Comparison of ENCODE assay signal across 8 cellular contexts in genomic region chr5:178116406-178116885, GRCh38. TPM values are rescaled to one million over a fixed set of nuclear protein-coding genes. Genes with fewer than 3 reads are reported as not detected.
DNase-seq lines count a peak whose midpoint lies in the region; ATAC-seq, FAIRE-seq and TF ChIP-seq lines count a peak whose summit lies in the region.

No MANE protein-coding gene starts in this region.

- peak overlapping the region; percentile 100 for H4K91ac ChIP-seq in H1 (replicated peaks; ENCODE audit: insufficient read length, low read length)

- TF ChIP-seq CTCF in H1 (IDR thresholded peaks at IDR 0.05; ENCODE audit: control extremely low read depth in 1 of 3, insufficient read depth in 1 of 3, low read depth in 1 of 3, low read length in 3 of 3): no peak

- peaks cover 16 to 70% of the 10 kb centered on the region in 2 experiments; a peak in 3 of 4 replicates for H3K79me2 ChIP-seq in H1 (ENCODE audit: control insufficient read depth in 1 of 2, insufficient read depth in 2 of 2, low read length in 2 of 2)

- peak overlapping the region; percentile 96 for H2BK12ac ChIP-seq in H1 (ENCODE audit: low read depth, low read length)

- H3K23ac ChIP-seq in H1 (ENCODE audit: insufficient read length): no peak overlapping the region

- peak overlapping the region; percentile 95 for H2BK5ac ChIP-seq in H1 (ENCODE audit: low read depth, low read length)

- no peak overlapping the region for H2AFZ ChIP-seq in H1 (ENCODE audit: low read length)

- H3K4me3 ChIP-seq in H1 (ENCODE audit: extremely low read depth in 1 of 4, insufficient read depth in 2 of 4, low read depth in 3 of 4, low read length in 4 of 4): peak overlapping the region in 3 of 4 experiments; percentile 73 to 98 (median 92); a peak in 3 of 8 replicates

- 71% methylated on average over 18 of the region's 18 CpGs; no CpG with 5 or more reads in 1 of the 2 experiments for WGBS in H1 (ENCODE audit: extremely low coverage in 1 of 2, insufficient coverage in 1 of 2, insufficient read length in 1 of 2, insufficient replicate concordance in 2 of 2, low coverage in 1 of 2, low lambda C conversion rate in 2 of 2, missing lambda C conversion rate in 1 of 2), 2 experiments

- H4K20me1 ChIP-seq in H1 (replicated peaks in 1 of 2; ENCODE audit: control insufficient read depth in 1 of 2, insufficient read depth in 2 of 2, low read length in 2 of 2): peaks cover 6 to 15% of the 10 kb centered on the region in 2 experiments

- H3K18ac ChIP-seq in H1 (ENCODE audit: extremely low read depth, low read length): peak overlapping the region; percentile 97

- H3K56ac ChIP-seq in H1 (replicated peaks; ENCODE audit: insufficient read length, low read depth, low read length): no peak overlapping the region

- DNase-seq in Daoy (ENCODE audit: low read depth) (peak; percentile 72), H1 (ENCODE audit: low read depth in 1 of 2, low spot score in 2 of 2) (no peak), NCI-H1417 treated with DMSO at 0.1 percent for 48 hours (lab: John Stamatoyannopoulos, UW) (no peak), hepatic stellate cell (ENCODE audit: low spot score) (no peak), mesenteric fat pad (ENCODE audit: low spot score) (no peak)
- peak; percentile 30 for DNase-seq in activated CD4-positive, CD25-positive, alpha-beta regulatory T cell treated with anti-CD3 and anti-CD28 coated beads, Interleukin-2, amount 50 U/mL, for 16 hours (ENCODE audit: low read depth, low spot score)
- DNase-seq in stimulated activated CD8-positive, alpha-beta memory T cell treated with anti-CD3 and anti-CD28 coated beads, Interleukin-4, amount 100 ng/mL, for 1 hour (ENCODE audit: low read depth in 2 of 2, low spot score in 1 of 2): peak; percentile 47 to 52

- peaks cover 3 to 47% (median 33%) of the 10 kb centered on the region in 4 experiments for H3K4me1 ChIP-seq in H1 (replicated peaks in 1 of 4; ENCODE audit: control insufficient read depth in 3 of 4, insufficient read depth in 4 of 4, low read length in 3 of 4)

- FAIRE-seq in H1 (lab: Jason Lieb, UNC): no peak

- no peak overlapping the region for H3K14ac ChIP-seq in H1 (ENCODE audit: insufficient read length)

- H3K79me1 ChIP-seq in H1 (ENCODE audit: low read depth, low read length): peaks cover 22% of the 10 kb centered on the region

- H2BK15ac ChIP-seq in H1 (ENCODE audit: low read length): peak overlapping the region; percentile 85

- peaks cover 20% of the 10 kb centered on the region for H3K23me2 ChIP-seq in H1 (ENCODE audit: low read depth, low read length)

- TF ChIP-seq RAD21 in H1 (IDR thresholded peaks at IDR 0.05 in 1 of 2, conservative IDR thresholded peaks at IDR 0.05 in 1 of 2; ENCODE audit: low read depth in 2 of 2, low read length in 2 of 2): no peak

- H4K8ac ChIP-seq in H1 (ENCODE audit: extremely low read depth, insufficient read depth, low read length): no peak overlapping the region

- peak overlapping the region; percentile 97 for H3K4ac ChIP-seq in H1 (replicated peaks; ENCODE audit: insufficient read length, low read depth, low read length)

- no peaks in the 10 kb centered on the region for H3K27me3 ChIP-seq in H1 (replicated peaks in 1 of 4; ENCODE audit: control insufficient read depth in 3 of 4, extremely low read depth in 1 of 4, insufficient read depth in 3 of 4, low read length in 3 of 4)

- H3K36me3 ChIP-seq in H1 (ENCODE audit: control insufficient read depth in 2 of 4, insufficient read depth in 4 of 4, low read length in 3 of 4): peaks cover 2 to 9% (median 4%) of the 10 kb centered on the region in 4 experiments; a peak in 7 of 8 replicates

- H3K4me2 ChIP-seq in H1 (ENCODE audit: insufficient read depth in 1 of 2, low read depth in 2 of 2, low read length in 2 of 2): peak overlapping the region; percentile 93 to 97

- TF ChIP-seq EP300 in H1 (IDR thresholded peaks at IDR 0.05; ENCODE audit: borderline replicate concordance in 1 of 2, low read depth in 2 of 2, low read length in 2 of 2): no peak

- no peak for TF ChIP-seq POLR2A in H1 (IDR thresholded peaks at IDR 0.05; ENCODE audit: control extremely low read depth in 1 of 2, low read depth in 2 of 2, low read length in 2 of 2)

- peak overlapping the region in 3 of 4 experiments; percentile 24 to 61 (median 39); a peak in 5 of 7 replicates for H3K9ac ChIP-seq in H1 (replicated peaks in 1 of 4; ENCODE audit: extremely low read depth in 1 of 4, low read depth in 3 of 4, low read length in 3 of 4)

- ATAC-seq in HG02678 (IDR thresholded peaks at IDR 0.05; ENCODE audit: unreplicated experiment): peak; percentile 26

- CTCF ChIA-PET in H1 (lab: Charles Lee; ENCODE audit: partially characterized antibody): interaction anchor here (0.8 to 12.9 kb wide), 6 partner anchors 9 to 40 kb away, joined by 3 to 189 read pairs (median 15); partner anchors contain the start of gene RMND5B

- POLR2A ChIA-PET in H1 (lab: Charles Lee; ENCODE audit: partially characterized antibody): interaction anchor here (0.9 to 40.7 kb wide), 13 partner anchors 0 to 600 kb away, joined by 3 to 1250 read pairs (median 6); partner anchors contain the start of genes N4BP3, NHP2 and RMND5B

- H3K27ac ChIP-seq in H1 (ENCODE audit: low read depth, low read length): peak overlapping the region; percentile 78

- peak overlapping the region; percentile 81 for H2BK120ac ChIP-seq in H1 (replicated peaks; ENCODE audit: low read depth, low read length)

- peak overlapping the region; percentile 84; the same call in 1 of the 2 replicates for H2AK5ac ChIP-seq in H1 (ENCODE audit: low read depth, low read length)

- no peaks in the 10 kb centered on the region for H3K9me3 ChIP-seq in H1 (ENCODE audit: insufficient read depth in 2 of 2, low read depth in 1 of 2, low read length in 1 of 2)

- H2BK20ac ChIP-seq in H1 (ENCODE audit: low read length): peak overlapping the region; percentile 40

- peak overlapping the region; percentile 80 for H4K5ac ChIP-seq in H1 (ENCODE audit: insufficient read length, low read depth, low read length)

TF ChIP-seq in H1, 55 proteins besides CTCF, POLR2A, EP300 and RAD21 (continues in another document):
- no peak for TF ChIP-seq MAX (IDR thresholded peaks at IDR 0.05)
- no peak for TF ChIP-seq GTF2F1 (IDR thresholded peaks at IDR 0.05; ENCODE audit: borderline replicate concordance, low read depth, low read length)
- TF ChIP-seq POLR2AphosphoS5 (IDR thresholded peaks at IDR 0.05; ENCODE audit: low read depth, low read length): peak; percentile 82
- no peak for TF ChIP-seq BCL11A (IDR thresholded peaks at IDR 0.05; ENCODE audit: low read depth in 2 of 2, low read length in 2 of 2)
- no peak for TF ChIP-seq HDAC6 (IDR thresholded peaks at IDR 0.05; ENCODE audit: low read depth, low read length)
- no peak for TF ChIP-seq ATF2 (IDR thresholded peaks at IDR 0.05; ENCODE audit: low read length)
- no peak for TF ChIP-seq KDM4A (IDR thresholded peaks at IDR 0.05; ENCODE audit: low read depth, low read length, severe bottlenecking)

RNA-seq across cellular contexts. Expression of gene N4BP3, which starts 3.1 kb away (rescaled TPM):
- 3.5 and 4.6 TPM in 2 replicates for total RNA-seq in Daoy (2014; rRNA removed; shearing (Covaris generic))
- total RNA-seq in H1 (2021; fragmentation: NEBNext Ultra II Directional; extraction: Animal tissue kit (Norgen Biotek cat#: 25700)): 36.0 and 39.2 TPM in 2 replicates
- polyA plus RNA-seq in H1 (2011; rRNA removed): 13.1 and 23.4 TPM in 2 replicates
- 19.4 TPM for polyA plus RNA-seq in H1 (2011; cell fraction: cytosol; rRNA removed)
- 41.9 TPM for polyA plus RNA-seq in H1 (2011; cell fraction: nucleus; rRNA removed)
- 16.8 to 24.3 TPM (median 21.3 TPM) in 4 replicates for polyA plus RNA-seq in H1 (2012, experiment 1 of 2)
- polyA plus RNA-seq in H1 (2012, experiment 2 of 2): 18.5 TPM
- polyA plus RNA-seq in H1 (2013, experiment 1 of 2): 16.7 TPM
- polyA plus RNA-seq in H1 (2013, experiment 2 of 2): 15.9 TPM
- polyA minus RNA-seq in H1 (2011; rRNA and poly(A)+ RNA removed): 13.0 and 17.4 TPM in 2 replicates
- polyA minus RNA-seq in H1 (2011; cell fraction: cytosol; rRNA and poly(A)+ RNA removed): 22.0 TPM
- 32.8 TPM for polyA minus RNA-seq in H1 (2011; cell fraction: nucleus; rRNA and poly(A)+ RNA removed)
- total RNA-seq in mesenteric fat pad: 2.4 TPM

RNA-seq across cellular contexts. Expression of gene RMND5B, which starts 14.4 kb away (rescaled TPM):
- 19.2 and 34.8 TPM in 2 replicates for total RNA-seq in Daoy (2014; rRNA removed; shearing (Covaris generic))
- 74.6 and 75.9 TPM in 2 replicates for total RNA-seq in H1 (2021; fragmentation: NEBNext Ultra II Directional; extraction: Animal tissue kit (Norgen Biotek cat#: 25700))
- polyA plus RNA-seq in H1 (2011; rRNA removed): 90.2 and 106 TPM in 2 replicates
- 105 TPM for polyA plus RNA-seq in H1 (2011; cell fraction: cytosol; rRNA removed)
- 153 TPM for polyA plus RNA-seq in H1 (2011; cell fraction: nucleus; rRNA removed)
- 65.3 to 93.7 TPM (median 87.0 TPM) in 4 replicates for polyA plus RNA-seq in H1 (2012, experiment 1 of 2)
- polyA plus RNA-seq in H1 (2012, experiment 2 of 2): 74.6 TPM
- polyA plus RNA-seq in H1 (2013, experiment 1 of 2): 53.0 TPM
- polyA plus RNA-seq in H1 (2013, experiment 2 of 2): 51.3 TPM
- 107 and 109 TPM in 2 replicates for polyA minus RNA-seq in H1 (2011; rRNA and poly(A)+ RNA removed)
- 52.0 TPM for polyA minus RNA-seq in H1 (2011; cell fraction: cytosol; rRNA and poly(A)+ RNA removed)
- 71.2 TPM for polyA minus RNA-seq in H1 (2011; cell fraction: nucleus; rRNA and poly(A)+ RNA removed)
- total RNA-seq in mesenteric fat pad: 32.9 TPM

RNA-seq across cellular contexts. Expression of gene NHP2, which starts 37.2 kb away (rescaled TPM):
- 634 and 724 TPM in 2 replicates for total RNA-seq in Daoy (2014; rRNA removed; shearing (Covaris generic))
- 263 and 281 TPM in 2 replicates for total RNA-seq in H1 (2021; fragmentation: NEBNext Ultra II Directional; extraction: Animal tissue kit (Norgen Biotek cat#: 25700))
- polyA plus RNA-seq in H1 (2011; rRNA removed): 241 and 344 TPM in 2 replicates
- polyA plus RNA-seq in H1 (2011; cell fraction: cytosol; rRNA removed): 302 TPM
- 166 TPM for polyA plus RNA-seq in H1 (2011; cell fraction: nucleus; rRNA removed)
- 273 to 334 TPM (median 320 TPM) in 4 replicates for polyA plus RNA-seq in H1 (2012, experiment 1 of 2)
- 440 TPM for polyA plus RNA-seq in H1 (2012, experiment 2 of 2)
- polyA plus RNA-seq in H1 (2013, experiment 1 of 2): 244 TPM
- polyA plus RNA-seq in H1 (2013, experiment 2 of 2): 251 TPM
- polyA minus RNA-seq in H1 (2011; rRNA and poly(A)+ RNA removed): 58.6 and 61.0 TPM in 2 replicates
- 117 TPM for polyA minus RNA-seq in H1 (2011; cell fraction: cytosol; rRNA and poly(A)+ RNA removed)
- polyA minus RNA-seq in H1 (2011; cell fraction: nucleus; rRNA and poly(A)+ RNA removed): 80.9 TPM
- 99.2 TPM for total RNA-seq in mesenteric fat pad

Comparison
In these comparisons a context has a peak if more than half of its experiments do, and no peak if none do; other contexts are left out.
1. DNase-seq: peak in Daoy (single experiment), activated CD4-positive, CD25-positive, alpha-beta regulatory T cell treated with anti-CD3 and anti-CD28 coated beads, Interleukin-2, amount 50 U/mL, for 16 hours (single experiment) and stimulated activated CD8-positive, alpha-beta memory T cell treated with anti-CD3 and anti-CD28 coated beads, Interleukin-4, amount 100 ng/mL, for 1 hour (2 of 2); none in H1 (0 of 2), NCI-H1417 treated with DMSO at 0.1 percent for 48 hours (single experiment), hepatic stellate cell (single experiment) and mesenteric fat pad (single experiment).